ENCODE assay signal across 10 cellular contexts in genomic region chr13:27622881-27623280, GRCh38. TPM values are rescaled to one million over a fixed set of nuclear protein-coding genes. Genes with fewer than 3 reads are reported as not detected.
DNase-seq lines count a peak whose midpoint lies in the region; ATAC-seq and TF ChIP-seq lines count a peak whose summit lies in the region.
"Had no signal": no experiment of that assay in that cellular context is flagged by ENCODE, and none has a peak within 500 bp of the region (broad histone marks: within the 10 kb centered on the region; RNA-seq: fewer than 3 reads in every experiment).

No MANE protein-coding gene starts in this region.

- H3K4me1 ChIP-seq in fibroblast of lung (ENCODE audit: control insufficient read depth, extremely low read depth, insufficient read depth, low read length) (peaks cover 3% of the 10 kb centered on the region), stomach smooth muscle (ENCODE audit: control insufficient read depth, insufficient read depth, low read length) (peaks cover 23% of the 10 kb centered on the region)

- no peak overlapping the region for H3K27ac ChIP-seq in fibroblast of lung (ENCODE audit: insufficient read depth, low read length)
- H3K27ac ChIP-seq in stomach smooth muscle (ENCODE audit: low read length) = peak overlapping the region; percentile 76

- H3K9ac ChIP-seq in fibroblast of lung (ENCODE audit: insufficient read depth, low read length) (no peak overlapping the region), stomach smooth muscle (ENCODE audit: low read length in 2 of 2) (no peak overlapping the region)

- H3K27me3 Mint-ChIP-seq in activated naive CD4-positive, alpha-beta T cell treated with anti-CD3 and anti-CD28 coated beads, Interleukin-2, amount 50 U/mL, for 24 hours = no peaks in the 10 kb centered on the region
- H3K27me3 Mint-ChIP-seq in T-helper 17 cell = no peaks in the 10 kb centered on the region

- H3K27ac Mint-ChIP-seq in activated naive CD4-positive, alpha-beta T cell treated with anti-CD3 and anti-CD28 coated beads, Interleukin-2, amount 50 U/mL, for 24 hours = no peak overlapping the region
- H3K27ac Mint-ChIP-seq in T-helper 17 cell = peak overlapping the region; percentile 95

- H4K20me1 ChIP-seq in fibroblast of lung (ENCODE audit: control insufficient read depth, extremely low read depth, insufficient read depth, low read length) = no peaks in the 10 kb centered on the region

- peaks cover 30% of the 10 kb centered on the region for H3K36me3 Mint-ChIP-seq in activated naive CD4-positive, alpha-beta T cell treated with anti-CD3 and anti-CD28 coated beads, Interleukin-2, amount 50 U/mL, for 24 hours
- peaks cover 6% of the 10 kb centered on the region for H3K36me3 Mint-ChIP-seq in T-helper 17 cell (ENCODE audit: low read depth)

- H3K9me3 ChIP-seq in T-helper 17 cell (ENCODE audit: control insufficient read depth, low read length, poor library complexity, severe bottlenecking) = no peaks in the 10 kb centered on the region
- H3K9me3 ChIP-seq in fibroblast of lung (ENCODE audit: control insufficient read depth, insufficient read depth, low read depth, low read length) = no peaks in the 10 kb centered on the region
- no peaks in the 10 kb centered on the region for H3K9me3 ChIP-seq in stomach smooth muscle (ENCODE audit: control insufficient read depth in 2 of 2, low read length in 2 of 2)

- ATAC-seq in T-helper 17 cell (no peak), GM21576 (IDR thresholded peaks at IDR 0.05; ENCODE audit: unreplicated experiment) (no peak)
- ATAC-seq: left cardiac atrium had no signal

- no peak for DNase-seq in activated naive CD4-positive, alpha-beta T cell treated with anti-CD3 and anti-CD28 coated beads, Interleukin-2, amount 50 U/mL, for 16 hours
- no peak for DNase-seq in T-helper 17 cell
- no peak for DNase-seq in fibroblast of lung (ENCODE audit: low read depth in 2 of 2)
- DNase-seq in NCI-H187 treated with DMSO at 0.1 percent for 48 hours (lab: John Stamatoyannopoulos, UW) = no peak
- no peak for DNase-seq in RPMI8226
- DNase-seq: left cardiac atrium; stimulated activated CD4-positive, alpha-beta T cell treated with anti-CD3 and anti-CD28 coated beads, Interleukin-4, amount 100 ng/mL, for 1 hour had no signal

- H3K27me3 ChIP-seq in fibroblast of lung (ENCODE audit: control insufficient read depth, insufficient read depth, low read length) (no peaks in the 10 kb centered on the region), stomach smooth muscle (ENCODE audit: control insufficient read depth in 1 of 2, insufficient read depth in 2 of 2, low read length in 2 of 2) (no peaks in the 10 kb centered on the region)

- H3K9me3 Mint-ChIP-seq in activated naive CD4-positive, alpha-beta T cell treated with anti-CD3 and anti-CD28 coated beads, Interleukin-2, amount 50 U/mL, for 24 hours = peaks cover 5% of the 10 kb centered on the region

- peaks cover 76% of the 10 kb centered on the region for H3K4me1 Mint-ChIP-seq in activated naive CD4-positive, alpha-beta T cell treated with anti-CD3 and anti-CD28 coated beads, Interleukin-2, amount 50 U/mL, for 24 hours
- H3K4me1 Mint-ChIP-seq in T-helper 17 cell = peaks cover 58% of the 10 kb centered on the region

- peaks cover 39% of the 10 kb centered on the region for H3K79me2 ChIP-seq in fibroblast of lung (ENCODE audit: control insufficient read depth, insufficient read depth, low read length)

- H3K36me3 ChIP-seq in fibroblast of lung (ENCODE audit: control insufficient read depth, insufficient read depth, low read length) (peaks cover 2% of the 10 kb centered on the region), stomach smooth muscle (ENCODE audit: control insufficient read depth in 2 of 2, insufficient read depth in 2 of 2, low read length in 2 of 2) (peaks cover 5 to 8% of the 10 kb centered on the region in 2 donors)

- TF ChIP-seq CTCF in fibroblast of lung (conservative IDR thresholded peaks at IDR 0.05 in 1 of 2, IDR thresholded peaks at IDR 0.05 in 1 of 2; ENCODE audit: low read depth in 1 of 2, low read length in 2 of 2) = no peak

- H3K4me3 ChIP-seq in fibroblast of lung (replicated peaks in 1 of 4; ENCODE audit: control extremely low read depth in 1 of 4, insufficient read depth in 1 of 4, low read depth in 3 of 4, low read length in 4 of 4) = peak overlapping the region; percentile 76 to 93 (median 82)
- peak overlapping the region; percentile 20 to 93 for H3K4me3 ChIP-seq in stomach smooth muscle (ENCODE audit: low read length in 2 of 2)

- peak overlapping the region; percentile 91 for H3K4me2 ChIP-seq in fibroblast of lung (ENCODE audit: extremely low read depth, insufficient read depth, low read length)

- peak overlapping the region; percentile 97 for H3K4me3 Mint-ChIP-seq in activated naive CD4-positive, alpha-beta T cell treated with anti-CD3 and anti-CD28 coated beads, Interleukin-2, amount 50 U/mL, for 24 hours
- H3K4me3 Mint-ChIP-seq in T-helper 17 cell = peak overlapping the region; percentile 7

- no peak overlapping the region for H2AFZ ChIP-seq in fibroblast of lung (ENCODE audit: low read length)

RNA-seq across cellular contexts. Expression of gene POLR1D, which starts 1.2 kb away (rescaled TPM):
- total RNA-seq in T-helper 17 cell (100 to 1,000 TPM; 129 to 150 TPM), fibroblast of lung (84.6 and 110 TPM in 2 replicates)
- polyA plus RNA-seq in fibroblast of lung = 96.0 and 99.6 TPM in 2 replicates
- 92.0 and 93.4 TPM in 2 replicates for polyA plus RNA-seq in fibroblast of lung (2012)
- polyA minus RNA-seq in fibroblast of lung (ENCODE audit: low replicate concordance) = 11.7 and 16.7 TPM in 2 replicates

RNA-seq across cellular contexts. Expression of gene LNX2, which starts 2.6 kb away (rescaled TPM):
- total RNA-seq in T-helper 17 cell = 1 to 10 TPM; 4.6 to 6.9 TPM
- 5.6 and 7.6 TPM in 2 replicates for total RNA-seq in fibroblast of lung
- polyA plus RNA-seq in fibroblast of lung = 6.0 and 6.2 TPM in 2 replicates
- polyA plus RNA-seq in fibroblast of lung (2012) = 3.2 and 3.6 TPM in 2 replicates
- polyA minus RNA-seq in fibroblast of lung (ENCODE audit: low replicate concordance) = 6.9 and 7.2 TPM in 2 replicates
